Comparison of ENCODE assay signal across 26 cellular contexts in genomic region chr12:67074072-67074471, GRCh38.
A peak's percentile ranks its signal among the peaks of the same experiment; 100 is the strongest.
DNase-seq lines count a peak whose midpoint lies in the region; ATAC-seq, FAIRE-seq and TF ChIP-seq lines count a peak whose summit lies in the region.
"Had no signal": no experiment of that assay in that cellular context is flagged by ENCODE, and none has a peak within 500 bp of the region (broad histone marks: within the 10 kb centered on the region; RNA-seq: fewer than 3 reads in every experiment).

No MANE protein-coding gene starts in this region.

- no peak overlapping the region for H3K4me2 ChIP-seq in K562 (ENCODE audit: insufficient read depth, low read length)
- H3K4me2 ChIP-seq: BLaER1 had no signal

- no peak for TF ChIP-seq RAD21 in K562 (CRISPR knock-in tag; conservative IDR thresholded peaks at IDR 0.05 in 1 of 2, IDR thresholded peaks at IDR 0.05 in 1 of 2)

- no peaks in the 10 kb centered on the region for H4K20me1 ChIP-seq in K562 (replicated peaks; ENCODE audit: control insufficient read depth, insufficient read depth, low read length)
- H4K20me1 ChIP-seq: BLaER1 had no signal

- H3K4me1 ChIP-seq in K562 (replicated peaks in 1 of 2; ENCODE audit: control insufficient read depth in 2 of 2, insufficient read depth in 2 of 2, low read length in 2 of 2) = peaks cover 0 to 7% of the 10 kb centered on the region in 2 experiments; a peak in 2 of 5 replicates
- H3K4me1 ChIP-seq in mucosa of descending colon (ENCODE audit: low read depth) = no peaks in the 10 kb centered on the region
- H3K4me1 ChIP-seq: BE2C had no signal

- peaks cover 4 to 7% of the 10 kb centered on the region in 2 donors for H3K4me1 Mint-ChIP-seq in effector memory CD8-positive, alpha-beta T cell (ENCODE audit: low read depth in 2 of 2)

- H3K9me3 ChIP-seq in K562 (replicated peaks; ENCODE audit: control insufficient read depth, insufficient read depth, low read depth, low read length) = no peaks in the 10 kb centered on the region
- no peaks in the 10 kb centered on the region for H3K9me3 ChIP-seq in mucosa of descending colon
- H3K9me3 ChIP-seq: BE2C, BLaER1 had no signal

- TF ChIP-seq CTCF in K562 (IDR thresholded peaks at IDR 0.05 in 2 of 3, conservative IDR thresholded peaks at IDR 0.05 in 1 of 3; ENCODE audit: insufficient read depth in 2 of 3, low read depth in 1 of 3, low read length in 3 of 3) = no peak
- TF ChIP-seq CTCF in mucosa of descending colon (IDR thresholded peaks at IDR 0.05) = no peak

- WGBS in K562 (ENCODE audit: insufficient coverage, low coverage, missing lambda C conversion rate) = 2% methylated on average over 6 of the region's 6 CpGs

- BruUV-seq in K562 (replicated peaks; lab: Mats Ljungman, UMichigan) = no TSS peak

- H3K4me3 ChIP-seq in K562 (no peak overlapping the region), mucosa of descending colon (no peak overlapping the region)
- H3K4me3 ChIP-seq: BLaER1, GM12878 had no signal

- H3K9me1 ChIP-seq in K562 (ENCODE audit: control insufficient read depth, insufficient read depth, low read length) = no peaks in the 10 kb centered on the region

- CTCF ChIA-PET in K562 (lab: Yijun Ruan, JAX; ENCODE audit: low intra/inter-chr PET ratio) = no interaction called here

- no peak overlapping the region for H3K4me3 Mint-ChIP-seq in effector memory CD8-positive, alpha-beta T cell
- H3K4me3 Mint-ChIP-seq: CD14-positive monocyte; CD4-positive, alpha-beta memory T cell; CD4-positive, CD25-positive, alpha-beta regulatory T cell; CD8-positive, alpha-beta memory T cell had no signal

- peaks cover under 1% of the 10 kb centered on the region for H3K36me3 Mint-ChIP-seq in effector memory CD8-positive, alpha-beta T cell (ENCODE audit: insufficient read depth)
- H3K36me3 Mint-ChIP-seq: CD4-positive, alpha-beta memory T cell; CD4-positive, CD25-positive, alpha-beta regulatory T cell; CD8-positive, alpha-beta memory T cell had no signal

- no peaks in the 10 kb centered on the region for H3K79me2 ChIP-seq in K562 (ENCODE audit: control insufficient read depth, insufficient read depth, low read length)

- H3K27me3 Mint-ChIP-seq in effector memory CD8-positive, alpha-beta T cell = peaks cover 57 to 63% of the 10 kb centered on the region in 2 donors

- DNase-seq in Right ventricle myocardium inferior (ENCODE audit: missing footprints) (peak; percentile 40), left ventricle myocardium superior (no peak), NCI-H2171 (lab: John Stamatoyannopoulos, UW) (peak; percentile 29), K562 (ENCODE audit: extremely low read depth in 1 of 4, low spot score in 3 of 4) (no peak), mucosa of descending colon (no peak)
- no peak for DNase-seq in effector memory CD8-positive, alpha-beta T cell
- DNase-seq: 8988T; ACHN; BE2C; C1 segment of cervical spinal cord; CD4-positive, alpha-beta memory T cell; CD4-positive, CD25-positive, alpha-beta regulatory T cell; CD8-positive, alpha-beta memory T cell; COR-L47; DMS153; DMS53; DMS79; DND-41; EL; GDM1 had no signal

- H2AFZ ChIP-seq in K562 (ENCODE audit: low read depth, low read length) = no peak overlapping the region

- POLR2A ChIA-PET in K562 (lab: Yijun Ruan, JAX) = no interaction called here

- H3K36me3 ChIP-seq in K562 (ENCODE audit: control insufficient read depth, insufficient read depth, low read length) = no peaks in the 10 kb centered on the region
- H3K36me3 ChIP-seq in mucosa of descending colon (ENCODE audit: low read depth) = no peaks in the 10 kb centered on the region
- H3K36me3 ChIP-seq: BE2C, BLaER1 had no signal

- no peak for TF ChIP-seq POLR2A in K562 (conservative IDR thresholded peaks at IDR 0.05)

- H3K27ac Mint-ChIP-seq in effector memory CD8-positive, alpha-beta T cell = no peak overlapping the region
- H3K27ac Mint-ChIP-seq: CD14-positive monocyte; CD4-positive, alpha-beta memory T cell; CD4-positive, CD25-positive, alpha-beta regulatory T cell; CD8-positive, alpha-beta memory T cell had no signal

- intact Hi-C loops in Right ventricle myocardium inferior (cut with DNase I) (no loop called here), left ventricle myocardium superior (cut with micrococcal nuclease) (no loop called here), K562 (cut with micrococcal nuclease) (no loop called here), mucosa of descending colon (cut with DNase I, micrococcal nuclease) (no loop called here)

- H3K9me3 Mint-ChIP-seq in effector memory CD8-positive, alpha-beta T cell = no peaks in the 10 kb centered on the region
- H3K9me3 Mint-ChIP-seq: CD4-positive, alpha-beta memory T cell; CD8-positive, alpha-beta memory T cell had no signal

- ATAC-seq in Right ventricle myocardium inferior (no peak), left ventricle myocardium superior (no peak), K562 (no peak), mucosa of descending colon (no peak)
- ATAC-seq in effector memory CD8-positive, alpha-beta T cell (replicated peaks) = no peak
- ATAC-seq: GM12878 had no signal

- no peak for FAIRE-seq in K562 (lab: Jason Lieb, UNC)
- FAIRE-seq: A204.1, GM12878, GM12892, GM18507 had no signal

- in situ Hi-C loops in K562 (cut with MboI) = no loop called here

- no peak overlapping the region for H3K9ac ChIP-seq in K562 (ENCODE audit: insufficient read depth in 1 of 2, low read depth in 2 of 2, low read length in 2 of 2)
- H3K9ac ChIP-seq: BLaER1 had no signal

- H3K27ac ChIP-seq in K562 (ENCODE audit: extremely low read depth, low read depth, low read length) = no peak overlapping the region
- H3K27ac ChIP-seq: BLaER1 had no signal

- TF ChIP-seq EP300 in K562 (IDR thresholded peaks at IDR 0.05; ENCODE audit: low read length) = no peak

- H3K27me3 ChIP-seq in K562 (ENCODE audit: control insufficient read depth in 2 of 2, insufficient read depth in 2 of 2, low read length in 2 of 2) = peaks cover 6 to 21% of the 10 kb centered on the region in 2 experiments
- H3K27me3 ChIP-seq: BLaER1 had no signal

TF ChIP-seq in K562, 482 proteins besides CTCF, POLR2A, EP300 and RAD21:
- TF ChIP-seq ZNF134 (CRISPR knock-in tag; conservative IDR thresholded peaks at IDR 0.05) = peak; percentile 85
- no peak for TF ChIP-seq TSC22D4 (tag; IDR thresholded peaks at IDR 0.05)

Comparison
In these comparisons a context has a peak if more than half of its experiments do, and no peak if none do; other contexts are left out.
1. DNase-seq: peak in Right ventricle myocardium inferior (single experiment) and NCI-H2171 (single experiment); none in left ventricle myocardium superior (single experiment), K562 (0 of 4), effector memory CD8-positive, alpha-beta T cell (0 of 3) and mucosa of descending colon (0 of 3).